ENCODE assay signal across 8 cellular contexts in genomic region chr1:244919320-244920282, GRCh38. TPM values are rescaled to one million over a fixed set of nuclear protein-coding genes. Genes with fewer than 3 reads are reported as not detected.
DNase-seq lines count a peak whose midpoint lies in the region; ATAC-seq, FAIRE-seq and TF ChIP-seq lines count a peak whose summit lies in the region.

No MANE protein-coding gene starts in this region.

- H4K20me1 ChIP-seq in HCT116 (ENCODE audit: insufficient read depth) (no peaks in the 10 kb centered on the region), astrocyte (ENCODE audit: insufficient read depth, low read length) (no peaks in the 10 kb centered on the region)

- intact Hi-C loops in HCT116 (cut with micrococcal nuclease) = no loop called here

- peak overlapping the region; percentile 47 for H3K9ac ChIP-seq in HCT116 (ENCODE audit: low read length)
- H3K9ac ChIP-seq in astrocyte (ENCODE audit: low read length) = peak overlapping the region; percentile 68
- H3K9ac ChIP-seq in muscle layer of colon (ENCODE audit: low read length) = no peak overlapping the region

- no peaks in the 10 kb centered on the region for H3K36me3 Mint-ChIP-seq in astrocyte (ENCODE audit: low read depth, unreplicated experiment)

- H3K4me2 ChIP-seq in HCT116 (ENCODE audit: low read length) (peak overlapping the region; percentile 82), astrocyte (ENCODE audit: low read length) (peak overlapping the region; percentile 92)

- H3K4me3 ChIP-seq in HCT116 (replicated peaks in 1 of 2; ENCODE audit: low read depth in 1 of 2, low read length in 2 of 2) (peak overlapping the region; percentile 42 to 49), astrocyte (ENCODE audit: insufficient read depth, low read depth, low read length) (peak overlapping the region; percentile 64), muscle layer of colon (ENCODE audit: low read depth in 1 of 2, low read length in 2 of 2) (peak overlapping the region; percentile 61)

- H3K27me3 Mint-ChIP-seq in astrocyte (ENCODE audit: low read depth, unreplicated experiment) = peaks cover 21% of the 10 kb centered on the region

- no TSS peak for BruUV-seq in HCT116 (replicated peaks; lab: Mats Ljungman, UMichigan)

- FAIRE-seq in astrocyte (lab: Jason Lieb, UNC) = no peak

- H3K4me1 Mint-ChIP-seq in astrocyte (ENCODE audit: low read depth, unreplicated experiment) = no peaks in the 10 kb centered on the region

- H3K4me3 Mint-ChIP-seq in astrocyte (ENCODE audit: unreplicated experiment) = peak overlapping the region; percentile 80

- POLR2A ChIA-PET in HCT116 (lab: Charles Lee) = no interaction called here

- H3K27ac ChIP-seq in C4-2B = peak overlapping the region; percentile 25; the same call in 1 of the 2 replicates
- no peak overlapping the region for H3K27ac ChIP-seq in HCT116 (ENCODE audit: low read depth, low read length)
- H3K27ac ChIP-seq in astrocyte (ENCODE audit: low read depth, low read length) = no peak overlapping the region
- no peak overlapping the region for H3K27ac ChIP-seq in muscle layer of colon (ENCODE audit: low read depth, low read length)

- DNase-seq in HCT116 (ENCODE audit: low read depth, low spot score) (no peak), astrocyte (ENCODE audit: low read depth) (no peak), RKO (ENCODE audit: low spot score) (no peak), NCI-H128 (lab: John Stamatoyannopoulos, UW; ENCODE audit: unreplicated experiment) (no peak), NCI-H82 (lab: John Stamatoyannopoulos, UW) (no peak)

- TF ChIP-seq RAD21 in HCT116 (IDR thresholded peaks at IDR 0.05; ENCODE audit: low read depth) = no peak

- no peak for TF ChIP-seq POLR2A in HCT116 (IDR thresholded peaks at IDR 0.05; ENCODE audit: borderline replicate concordance, extremely low read depth, insufficient read depth, insufficient read length)

- H2AFZ ChIP-seq in HCT116 (ENCODE audit: low read depth, low read length, poor library complexity, severe bottlenecking) = peak overlapping the region; percentile 98
- H2AFZ ChIP-seq in astrocyte (ENCODE audit: low read depth, low read length) = peak overlapping the region; percentile 78

- H3K79me2 ChIP-seq in HCT116 (ENCODE audit: insufficient read depth, low read length) = no peaks in the 10 kb centered on the region
- no peaks in the 10 kb centered on the region for H3K79me2 ChIP-seq in astrocyte (ENCODE audit: insufficient read depth, low read length)

- H3K4me1 ChIP-seq in HCT116 (ENCODE audit: control insufficient read depth in 1 of 2, insufficient read depth in 2 of 2, low read length in 2 of 2) = peaks cover 6 to 14% of the 10 kb centered on the region in 2 experiments; a peak in 3 of 4 replicates
- H3K4me1 ChIP-seq in astrocyte (ENCODE audit: insufficient read depth, low read length) = peaks cover 4% of the 10 kb centered on the region
- peaks cover 5% of the 10 kb centered on the region for H3K4me1 ChIP-seq in muscle layer of colon (ENCODE audit: insufficient read depth, low read length)

- RAD21 ChIA-PET in HCT116 (lab: Charles Lee; ENCODE audit: low non-redundant PET in 1 of 2, low total read pairs in 2 of 2, uncharacterized antibody in 2 of 2, unreplicated experiment in 2 of 2) = no interaction called here

- CTCF ChIA-PET in HCT116 (lab: Charles Lee) = no interaction called here

- H3K36me3 ChIP-seq in HCT116 (ENCODE audit: control insufficient read depth in 1 of 2, insufficient read depth in 2 of 2, low read length in 2 of 2) (no peaks in the 10 kb centered on the region), astrocyte (ENCODE audit: insufficient read depth, low read length) (no peaks in the 10 kb centered on the region), muscle layer of colon (ENCODE audit: insufficient read depth, low read length) (no peaks in the 10 kb centered on the region)

- H3K9me3 ChIP-seq in HCT116 (ENCODE audit: control insufficient read depth in 1 of 2, insufficient read depth in 1 of 2, low read depth in 1 of 2, low read length in 2 of 2) (no peaks in the 10 kb centered on the region), astrocyte (ENCODE audit: insufficient read depth, low read depth, low read length) (no peaks in the 10 kb centered on the region), muscle layer of colon (ENCODE audit: low read length) (no peaks in the 10 kb centered on the region)

- no peak overlapping the region for H3K27ac Mint-ChIP-seq in astrocyte (ENCODE audit: unreplicated experiment)

- no peak for TF ChIP-seq CTCF in C4-2B (conservative IDR thresholded peaks at IDR 0.05)
- no peak for TF ChIP-seq CTCF in HCT116 (IDR thresholded peaks at IDR 0.05 in 2 of 3, conservative IDR thresholded peaks at IDR 0.05 in 1 of 3; ENCODE audit: borderline replicate concordance in 1 of 3, insufficient read depth in 1 of 3, low read depth in 2 of 3, low read length in 2 of 3)
- no peak for TF ChIP-seq CTCF in astrocyte (IDR thresholded peaks at IDR 0.05; ENCODE audit: insufficient read depth, low read depth, low read length)

- ATAC-seq in HCT116 (peak; percentile 56), esophagus mucosa (no peak)

- H3K9me3 Mint-ChIP-seq in astrocyte (ENCODE audit: unreplicated experiment) = no peaks in the 10 kb centered on the region

- H3K9me2 ChIP-seq in HCT116 (ENCODE audit: insufficient read depth) = no peaks in the 10 kb centered on the region

- H3K27me3 ChIP-seq in HCT116 (ENCODE audit: insufficient read depth, low read length) (no peaks in the 10 kb centered on the region), astrocyte (ENCODE audit: insufficient read depth, low read length) (no peaks in the 10 kb centered on the region), muscle layer of colon (ENCODE audit: control insufficient read depth in 1 of 2, insufficient read depth in 2 of 2, low read length in 2 of 2) (no peaks in the 10 kb centered on the region)

TF ChIP-seq in HCT116, 20 proteins besides CTCF, POLR2A, EP300 and RAD21:
- TF ChIP-seq CBX3 (IDR thresholded peaks at IDR 0.05; ENCODE audit: low read depth) (no peak), ELF1 (IDR thresholded peaks at IDR 0.05; ENCODE audit: borderline replicate concordance, low read depth) (no peak), POLR2AphosphoS5 (IDR thresholded peaks at IDR 0.05; ENCODE audit: low read depth, low read length) (no peak), CEBPB (IDR thresholded peaks at IDR 0.05; ENCODE audit: low read depth) (no peak), EGR1 (IDR thresholded peaks at IDR 0.05; ENCODE audit: low read depth) (no peak), EZH2 (IDR thresholded peaks at IDR 0.05) (no peak), SP1 (IDR thresholded peaks at IDR 0.05; ENCODE audit: low read depth) (no peak)
- TF ChIP-seq, protein P1, sequence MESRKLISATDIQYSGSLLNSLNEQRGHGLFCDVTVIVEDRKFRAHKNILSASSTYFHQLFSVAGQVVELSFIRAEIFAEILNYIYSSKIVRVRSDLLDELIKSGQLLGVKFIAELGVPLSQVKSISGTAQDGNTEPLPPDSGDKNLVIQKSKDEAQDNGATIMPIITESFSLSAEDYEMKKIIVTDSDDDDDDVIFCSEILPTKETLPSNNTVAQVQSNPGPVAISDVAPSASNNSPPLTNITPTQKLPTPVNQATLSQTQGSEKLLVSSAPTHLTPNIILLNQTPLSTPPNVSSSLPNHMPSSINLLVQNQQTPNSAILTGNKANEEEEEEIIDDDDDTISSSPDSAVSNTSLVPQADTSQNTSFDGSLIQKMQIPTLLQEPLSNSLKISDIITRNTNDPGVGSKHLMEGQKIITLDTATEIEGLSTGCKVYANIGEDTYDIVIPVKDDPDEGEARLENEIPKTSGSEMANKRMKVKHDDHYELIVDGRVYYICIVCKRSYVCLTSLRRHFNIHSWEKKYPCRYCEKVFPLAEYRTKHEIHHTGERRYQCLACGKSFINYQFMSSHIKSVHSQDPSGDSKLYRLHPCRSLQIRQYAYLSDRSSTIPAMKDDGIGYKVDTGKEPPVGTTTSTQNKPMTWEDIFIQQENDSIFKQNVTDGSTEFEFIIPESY (IDR thresholded peaks at IDR 0.05; ENCODE audit: extremely low read depth, insufficient replicate concordance, low read length) = no peak
TF ChIP-seq in HCT116: peak in this region for 0.

RNA-seq across cellular contexts. Expression of gene HNRNPU, which starts 55.3 kb away (rescaled TPM):
- total RNA-seq in HCT116 (2021; ENCODE audit: unreplicated experiment) = 424 TPM
- polyA plus RNA-seq in HCT116 (2012) = 261 and 282 TPM in 2 replicates
- 264 and 289 TPM in 2 replicates for total RNA-seq in astrocyte
- 164 TPM for total RNA-seq in esophagus mucosa
